Comparison of ENCODE assay signal across 18 cellular contexts in the genomic region with DNA sequence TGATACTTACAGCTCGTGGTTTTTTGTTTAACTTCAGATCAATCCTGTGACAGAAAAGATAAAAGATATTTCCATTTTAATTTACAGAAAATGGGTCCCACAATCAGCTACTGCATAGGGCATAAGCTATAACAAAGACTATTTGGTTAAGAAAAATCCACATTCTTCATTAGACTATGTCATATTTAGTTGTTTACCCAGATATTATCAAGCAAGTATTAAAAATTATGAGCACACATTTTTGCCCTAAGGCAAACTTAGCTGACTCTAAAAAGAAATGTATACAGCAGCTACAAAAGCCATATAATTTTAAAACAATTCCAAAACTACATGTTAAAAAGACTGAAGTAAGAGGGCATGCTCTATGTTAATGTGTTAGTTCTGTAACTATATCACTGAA. TPM values are rescaled to one million over a fixed set of nuclear protein-coding genes. Genes with fewer than 3 reads are reported as not detected.
DNase-seq lines count a peak whose midpoint lies in the region; ATAC-seq and TF ChIP-seq lines count a peak whose summit lies in the region.
"Had no signal": no experiment of that assay in that cellular context is flagged by ENCODE, and none has a peak within 500 bp of the region (broad histone marks: within the 10 kb centered on the region; RNA-seq: fewer than 3 reads in every experiment).

No MANE protein-coding gene starts in this region.

- no peak for ATAC-seq in CD4-positive, CD25-positive, alpha-beta regulatory T cell (ENCODE audit: low read depth in 2 of 2)
- ATAC-seq in RWPE2 (ENCODE audit: low read depth) (peak; percentile 48; the same call in 2 of the 3 replicates), GM19351 (IDR thresholded peaks at IDR 0.05; ENCODE audit: unreplicated experiment) (no peak)

- no peaks in the 10 kb centered on the region for H3K4me1 ChIP-seq in CD4-positive, CD25-positive, alpha-beta regulatory T cell (ENCODE audit: control insufficient read depth, insufficient read depth, low read length, poor library complexity, severe bottlenecking)
- peaks cover 26% of the 10 kb centered on the region for H3K4me1 ChIP-seq in RWPE2 (ENCODE audit: insufficient read depth, poor library complexity, severe bottlenecking)
- H3K4me1 ChIP-seq: SJCRH30 had no signal

- H3K4me3 Mint-ChIP-seq in CD4-positive, CD25-positive, alpha-beta regulatory T cell: no peak overlapping the region
- H3K4me3 Mint-ChIP-seq in HFFc6 (no peak overlapping the region), osteocyte (ENCODE audit: unreplicated experiment) (no peak overlapping the region)
- H3K4me3 Mint-ChIP-seq: CD14-positive monocyte had no signal

- H3K27ac Mint-ChIP-seq in CD4-positive, CD25-positive, alpha-beta regulatory T cell: peak overlapping the region in 2 of 3 donors; percentile 51 to 54
- H3K27ac Mint-ChIP-seq in HFFc6 (peak overlapping the region; percentile 58; the same call in 1 of the 2 replicates), osteocyte (ENCODE audit: unreplicated experiment) (peak overlapping the region; percentile 27)

- no peaks in the 10 kb centered on the region for H3K27me3 Mint-ChIP-seq in CD4-positive, CD25-positive, alpha-beta regulatory T cell
- H3K27me3 Mint-ChIP-seq in HFFc6 (ENCODE audit: insufficient read depth) (no peaks in the 10 kb centered on the region), osteocyte (ENCODE audit: unreplicated experiment) (no peaks in the 10 kb centered on the region)

- no peak for DNase-seq in CD4-positive, CD25-positive, alpha-beta regulatory T cell
- DNase-seq in HFFc6: no peak
- no peak for DNase-seq in RWPE2 (ENCODE audit: low spot score)
- DNase-seq in osteocyte (ENCODE audit: extremely low spot score, unreplicated experiment): no peak
- no peak for DNase-seq in superior temporal gyrus (ENCODE audit: extremely low spot score)
- DNase-seq in NK-92 treated with Interleukin-12 subunit alpha and Interleukin-12 subunit beta, amount 100 ng/mL, for 24 hours (lab: John Stamatoyannopoulos, UW): no peak
- DNase-seq: AML-193, DMS153, NCI-H1092 treated with DMSO at 0.1 percent for 48 hours, NCI-H146, NCI-H2029 treated with DMSO at 0.1 percent for 48 hours, NCI-H2171, NCI-H446, NCI-H526 treated with DMSO at 0.1 percent for 48 hours, OCI-M1, SJCRH30 had no signal

- peaks cover 0 to 1% (median 0%) of the 10 kb centered on the region in 7 donors for H3K9me3 Mint-ChIP-seq in CD4-positive, CD25-positive, alpha-beta regulatory T cell
- H3K9me3 Mint-ChIP-seq in HFFc6 (no peaks in the 10 kb centered on the region), osteocyte (ENCODE audit: unreplicated experiment) (no peaks in the 10 kb centered on the region)
- H3K9me3 Mint-ChIP-seq: CD14-positive monocyte had no signal

- no peak overlapping the region for H3K4me3 ChIP-seq in CD4-positive, CD25-positive, alpha-beta regulatory T cell (ENCODE audit: low read depth, low read length)
- no peak overlapping the region for H3K4me3 ChIP-seq in RWPE2 (ENCODE audit: severe bottlenecking)
- H3K4me3 ChIP-seq: SJCRH30 had no signal

- no peaks in the 10 kb centered on the region for H3K9me3 ChIP-seq in CD4-positive, CD25-positive, alpha-beta regulatory T cell (ENCODE audit: control insufficient read depth in 2 of 2, low read length in 2 of 2)
- no peaks in the 10 kb centered on the region for H3K9me3 ChIP-seq in RWPE2 (ENCODE audit: severe bottlenecking)
- H3K9me3 ChIP-seq: SJCRH30 had no signal

- peaks cover 66% of the 10 kb centered on the region for H3K36me3 ChIP-seq in CD4-positive, CD25-positive, alpha-beta regulatory T cell (ENCODE audit: control insufficient read depth, insufficient read depth, low read length)
- H3K36me3 ChIP-seq in RWPE2 (ENCODE audit: low read depth): peaks cover 75% of the 10 kb centered on the region

- peaks cover 28% of the 10 kb centered on the region for H3K36me3 Mint-ChIP-seq in CD4-positive, CD25-positive, alpha-beta regulatory T cell
- H3K36me3 Mint-ChIP-seq in HFFc6 (ENCODE audit: low read depth) (peaks cover 5% of the 10 kb centered on the region; the same call in 1 of the 2 replicates), osteocyte (ENCODE audit: unreplicated experiment) (peaks cover 37% of the 10 kb centered on the region)

- no peak for TF ChIP-seq CTCF in HFFc6 (IDR thresholded peaks at IDR 0.05)
- no peak for TF ChIP-seq CTCF in RWPE2 (IDR thresholded peaks at IDR 0.05; ENCODE audit: poor library complexity, severe bottlenecking)
- TF ChIP-seq CTCF in osteocyte (IDR thresholded peaks at IDR 0.05): no peak

- H3K4me1 Mint-ChIP-seq in CD4-positive, CD25-positive, alpha-beta regulatory T cell: peaks cover 11 to 35% (median 17%) of the 10 kb centered on the region in 4 donors
- H3K4me1 Mint-ChIP-seq in HFFc6 (ENCODE audit: low read depth) (peaks cover 30% of the 10 kb centered on the region), osteocyte (ENCODE audit: unreplicated experiment) (peaks cover 19% of the 10 kb centered on the region)
- H3K4me1 Mint-ChIP-seq: CD14-positive monocyte had no signal

- no peak overlapping the region for H3K27ac ChIP-seq in CD4-positive, CD25-positive, alpha-beta regulatory T cell (ENCODE audit: insufficient read depth, low read length, poor library complexity, severe bottlenecking)
- H3K27ac ChIP-seq in RWPE2 (ENCODE audit: poor library complexity, severe bottlenecking): peak overlapping the region; percentile 7
- H3K27ac ChIP-seq: SJCRH30 had no signal

- H3K27me3 ChIP-seq in CD4-positive, CD25-positive, alpha-beta regulatory T cell (ENCODE audit: control insufficient read depth, insufficient read depth, low read length): no peaks in the 10 kb centered on the region
- no peaks in the 10 kb centered on the region for H3K27me3 ChIP-seq in RWPE2 (ENCODE audit: insufficient read depth, poor library complexity, severe bottlenecking)
- H3K27me3 ChIP-seq: SJCRH30 had no signal

RNA-seq across cellular contexts. Expression of a gene that starts 18.7 kb away (rescaled TPM):
- total RNA-seq in CD4-positive, CD25-positive, alpha-beta regulatory T cell: 52.3 TPM
- 100 to 1,000 TPM; 143 to 163 (median 150) TPM for polyA plus RNA-seq in CD4-positive, CD25-positive, alpha-beta regulatory T cell
- total RNA-seq in HFFc6 (2021; fragmentation: NEBNext Ultra II Directional; extraction: Animal tissue kit (Norgen Biotek cat#: 25700)): 10 to 100 TPM; 52.6 to 63.8 (median 56.9) TPM
- 62.3 and 62.9 TPM in 2 replicates for total RNA-seq in osteocyte

RNA-seq across cellular contexts. Expression of a gene that starts 21.5 kb away (rescaled TPM):
- total RNA-seq in CD4-positive, CD25-positive, alpha-beta regulatory T cell: 205 TPM
- polyA plus RNA-seq in CD4-positive, CD25-positive, alpha-beta regulatory T cell: 10 to 100 TPM in 3 of 4 donors, 1 to 10 TPM in 1; 9.9 to 16.7 (median 13.1) TPM
- total RNA-seq in HFFc6 (2021; fragmentation: NEBNext Ultra II Directional; extraction: Animal tissue kit (Norgen Biotek cat#: 25700)): 1 to 10 TPM; 5.6 to 7.0 (median 6.3) TPM
- 7.0 and 11.3 TPM in 2 replicates for total RNA-seq in osteocyte

RNA-seq across cellular contexts. Expression of a gene that starts 58.2 kb away (rescaled TPM):
- total RNA-seq in CD4-positive, CD25-positive, alpha-beta regulatory T cell: 52.3 TPM
- polyA plus RNA-seq in CD4-positive, CD25-positive, alpha-beta regulatory T cell: 1 to 10 TPM; 1.5 to 5.8 (median 4.6) TPM
- 10 to 100 TPM; 15.7 to 19.3 (median 18.0) TPM for total RNA-seq in HFFc6 (2021; fragmentation: NEBNext Ultra II Directional; extraction: Animal tissue kit (Norgen Biotek cat#: 25700))
- 16.1 and 22.4 TPM in 2 replicates for total RNA-seq in osteocyte

Comparison
In these comparisons a context has a peak if more than half of its experiments do, and no peak if none do; other contexts are left out.
1. RNA of a gene that starts 21.5 kb away (total RNA-seq): 205 TPM in CD4-positive, CD25-positive, alpha-beta regulatory T cell (single experiment); 7.0 to 11.3 TPM in osteocyte and 5.6 to 7.0 TPM in HFFc6; every median in the first group is over 10 times any median in the second.
2. Peak in every context shown above with its lines, with median percentiles within 50 percentile points of each other: H3K27ac Mint-ChIP-seq.